In the genomic region with DNA sequence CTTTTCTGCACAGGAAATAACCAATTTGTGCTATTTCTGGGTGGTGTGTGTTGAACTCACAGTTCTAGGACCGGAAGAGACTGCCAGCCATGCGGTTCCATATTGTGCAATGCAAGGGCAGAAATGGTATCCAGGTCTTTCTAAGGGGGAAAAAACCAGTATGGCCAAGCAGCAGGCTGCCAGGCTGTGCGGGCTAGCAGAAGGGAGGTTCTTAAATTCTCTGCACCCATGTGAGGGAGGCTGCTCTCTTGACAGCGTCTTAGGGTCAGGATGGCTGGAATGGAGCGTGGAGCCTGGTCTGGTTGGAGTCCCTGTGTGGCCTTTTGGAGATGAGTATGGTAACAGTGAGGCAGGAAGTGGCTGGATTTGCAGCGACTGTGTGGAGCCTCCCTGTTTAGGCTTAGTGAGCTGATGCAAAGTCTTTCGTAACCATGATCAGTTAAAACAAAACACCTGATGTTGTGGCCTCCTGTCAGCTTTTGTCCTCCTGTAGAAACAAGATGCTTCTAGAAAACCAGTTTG, we compare ENCODE assay signal across 1 cellular context.
TF ChIP-seq lines count a peak whose summit lies in the region.

No MANE protein-coding gene starts in this region.

TF ChIP-seq in GM23338, 12 proteins besides CTCF, POLR2A, EP300 and RAD21 (continued from another document):
- TF ChIP-seq, protein P1, sequence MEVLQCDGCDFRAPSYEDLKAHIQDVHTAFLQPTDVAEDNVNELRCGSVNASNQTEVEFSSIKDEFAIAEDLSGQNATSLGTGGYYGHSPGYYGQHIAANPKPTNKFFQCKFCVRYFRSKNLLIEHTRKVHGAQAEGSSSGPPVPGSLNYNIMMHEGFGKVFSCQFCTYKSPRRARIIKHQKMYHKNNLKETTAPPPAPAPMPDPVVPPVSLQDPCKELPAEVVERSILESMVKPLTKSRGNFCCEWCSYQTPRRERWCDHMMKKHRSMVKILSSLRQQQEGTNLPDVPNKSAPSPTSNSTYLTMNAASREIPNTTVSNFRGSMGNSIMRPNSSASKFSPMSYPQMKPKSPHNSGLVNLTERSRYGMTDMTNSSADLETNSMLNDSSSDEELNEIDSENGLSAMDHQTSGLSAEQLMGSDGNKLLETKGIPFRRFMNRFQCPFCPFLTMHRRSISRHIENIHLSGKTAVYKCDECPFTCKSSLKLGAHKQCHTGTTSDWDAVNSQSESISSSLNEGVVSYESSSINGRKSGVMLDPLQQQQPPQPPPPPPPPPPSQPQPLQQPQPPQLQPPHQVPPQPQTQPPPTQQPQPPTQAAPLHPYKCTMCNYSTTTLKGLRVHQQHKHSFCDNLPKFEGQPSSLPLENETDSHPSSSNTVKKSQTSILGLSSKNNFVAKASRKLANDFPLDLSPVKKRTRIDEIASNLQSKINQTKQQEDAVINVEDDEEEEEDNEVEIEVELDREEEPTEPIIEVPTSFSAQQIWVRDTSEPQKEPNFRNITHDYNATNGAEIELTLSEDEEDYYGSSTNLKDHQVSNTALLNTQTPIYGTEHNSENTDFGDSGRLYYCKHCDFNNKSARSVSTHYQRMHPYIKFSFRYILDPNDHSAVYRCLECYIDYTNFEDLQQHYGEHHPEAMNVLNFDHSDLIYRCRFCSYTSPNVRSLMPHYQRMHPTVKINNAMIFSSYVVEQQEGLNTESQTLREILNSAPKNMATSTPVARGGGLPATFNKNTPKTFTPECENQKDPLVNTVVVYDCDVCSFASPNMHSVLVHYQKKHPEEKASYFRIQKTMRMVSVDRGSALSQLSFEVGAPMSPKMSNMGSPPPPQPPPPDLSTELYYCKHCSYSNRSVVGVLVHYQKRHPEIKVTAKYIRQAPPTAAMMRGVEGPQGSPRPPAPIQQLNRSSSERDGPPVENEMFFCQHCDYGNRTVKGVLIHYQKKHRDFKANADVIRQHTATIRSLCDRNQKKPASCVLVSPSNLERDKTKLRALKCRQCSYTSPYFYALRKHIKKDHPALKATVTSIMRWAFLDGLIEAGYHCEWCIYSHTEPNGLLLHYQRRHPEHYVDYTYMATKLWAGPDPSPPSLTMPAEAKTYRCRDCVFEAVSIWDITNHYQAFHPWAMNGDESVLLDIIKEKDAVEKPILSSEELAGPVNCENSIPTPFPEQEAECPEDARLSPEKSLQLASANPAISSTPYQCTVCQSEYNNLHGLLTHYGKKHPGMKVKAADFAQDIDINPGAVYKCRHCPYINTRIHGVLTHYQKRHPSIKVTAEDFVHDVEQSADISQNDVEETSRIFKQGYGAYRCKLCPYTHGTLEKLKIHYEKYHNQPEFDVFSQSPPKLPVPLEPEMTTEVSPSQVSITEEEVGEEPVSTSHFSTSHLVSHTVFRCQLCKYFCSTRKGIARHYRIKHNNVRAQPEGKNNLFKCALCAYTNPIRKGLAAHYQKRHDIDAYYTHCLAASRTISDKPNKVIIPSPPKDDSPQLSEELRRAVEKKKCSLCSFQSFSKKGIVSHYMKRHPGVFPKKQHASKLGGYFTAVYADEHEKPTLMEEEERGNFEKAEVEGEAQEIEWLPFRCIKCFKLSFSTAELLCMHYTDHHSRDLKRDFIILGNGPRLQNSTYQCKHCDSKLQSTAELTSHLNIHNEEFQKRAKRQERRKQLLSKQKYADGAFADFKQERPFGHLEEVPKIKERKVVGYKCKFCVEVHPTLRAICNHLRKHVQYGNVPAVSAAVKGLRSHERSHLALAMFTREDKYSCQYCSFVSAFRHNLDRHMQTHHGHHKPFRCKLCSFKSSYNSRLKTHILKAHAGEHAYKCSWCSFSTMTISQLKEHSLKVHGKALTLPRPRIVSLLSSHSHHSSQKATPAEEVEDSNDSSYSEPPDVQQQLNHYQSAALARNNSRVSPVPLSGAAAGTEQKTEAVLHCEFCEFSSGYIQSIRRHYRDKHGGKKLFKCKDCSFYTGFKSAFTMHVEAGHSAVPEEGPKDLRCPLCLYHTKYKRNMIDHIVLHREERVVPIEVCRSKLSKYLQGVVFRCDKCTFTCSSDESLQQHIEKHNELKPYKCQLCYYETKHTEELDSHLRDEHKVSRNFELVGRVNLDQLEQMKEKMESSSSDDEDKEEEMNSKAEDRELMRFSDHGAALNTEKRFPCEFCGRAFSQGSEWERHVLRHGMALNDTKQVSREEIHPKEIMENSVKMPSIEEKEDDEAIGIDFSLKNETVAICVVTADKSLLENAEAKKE (CRISPR knock-in tag; IDR thresholded peaks at IDR 0.05) = no peak
- no peak for TF ChIP-seq JUNB (IDR thresholded peaks at IDR 0.05; ENCODE audit: unreplicated experiment)
- TF ChIP-seq CREB1 (CRISPR knock-in tag; IDR thresholded peaks at IDR 0.05; ENCODE audit: low read depth) = no peak
- no peak for TF ChIP-seq EZH2 (IDR thresholded peaks at IDR 0.05; ENCODE audit: low read depth, unreplicated experiment)
